In the genomic region with DNA sequence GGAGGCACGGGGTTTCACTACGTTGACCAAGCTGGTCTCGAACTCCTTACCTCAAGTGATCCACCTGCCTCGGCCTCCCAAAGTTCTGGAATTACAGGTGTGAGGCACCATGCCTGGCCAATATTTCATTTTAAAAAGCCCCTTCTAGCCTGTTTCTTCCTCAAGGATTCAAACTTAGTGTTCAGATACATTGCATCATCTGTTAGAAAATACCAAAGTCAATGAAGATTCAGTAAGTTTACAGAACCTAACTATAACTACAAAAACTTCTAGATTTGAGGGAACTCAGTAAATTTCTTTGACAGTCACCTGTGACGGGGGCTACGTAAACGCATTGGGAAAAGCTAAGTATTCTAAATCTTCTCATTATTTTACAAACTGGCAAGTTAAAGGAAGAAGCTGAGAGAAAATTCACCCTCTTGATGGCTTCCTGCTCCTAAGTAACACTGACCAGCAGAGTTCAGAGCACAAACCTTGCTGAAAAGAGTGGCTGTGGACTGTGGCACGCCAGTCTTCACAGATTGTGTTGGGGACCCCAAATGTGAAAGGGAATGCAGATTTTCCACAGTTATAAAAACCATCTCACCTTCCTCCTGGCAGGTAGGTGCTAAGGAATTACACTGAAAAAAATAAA, we compare ENCODE assay signal across 15 cellular contexts.
DNase-seq lines count a peak whose midpoint lies in the region; ATAC-seq, FAIRE-seq and TF ChIP-seq lines count a peak whose summit lies in the region.
"Had no signal": no experiment of that assay in that cellular context is flagged by ENCODE, and none has a peak within 500 bp of the region (broad histone marks: within the 10 kb centered on the region; RNA-seq: fewer than 3 reads in every experiment).

No MANE protein-coding gene starts in this region.

- H3K4me1 ChIP-seq in mesendoderm (ENCODE audit: control insufficient read depth, low read depth, low read length) (no peaks in the 10 kb centered on the region), smooth muscle cell (ENCODE audit: low read depth) (peaks cover 27% of the 10 kb centered on the region)

- WGBS in mesendoderm (ENCODE audit: extremely low coverage, insufficient coverage, low lambda C conversion rate) = no CpG with 5 or more reads among the region's 8 CpGs
- WGBS in smooth muscle cell (ENCODE audit: low lambda C conversion rate) = 84% methylated on average over 8 of the region's 8 CpGs

- no peaks in the 10 kb centered on the region for H3K36me3 ChIP-seq in mesendoderm (ENCODE audit: control insufficient read depth, insufficient read depth, low read length)
- H3K36me3 ChIP-seq in smooth muscle cell (ENCODE audit: low read depth) = no peaks in the 10 kb centered on the region

- H3K36me3 Mint-ChIP-seq in HFFc6 (ENCODE audit: low read depth) (peaks cover 5% of the 10 kb centered on the region; the same call in 1 of the 2 replicates), MCF 10A (ENCODE audit: insufficient read depth, unreplicated experiment) (peaks cover 11% of the 10 kb centered on the region)
- H3K36me3 Mint-ChIP-seq in activated naive CD4-positive, alpha-beta T cell treated with anti-CD3 and anti-CD28 coated beads, Interleukin-2, amount 50 U/mL, for 72 hours = no peaks in the 10 kb centered on the region

- H3K27me3 Mint-ChIP-seq in HFFc6 (ENCODE audit: insufficient read depth) = peaks cover 2% of the 10 kb centered on the region; the same call in 1 of the 2 replicates
- no peaks in the 10 kb centered on the region for H3K27me3 Mint-ChIP-seq in MCF 10A (ENCODE audit: insufficient read depth, unreplicated experiment)
- H3K27me3 Mint-ChIP-seq: B cell had no signal

- H2AK5ac ChIP-seq in mesendoderm (ENCODE audit: low read length) = no peak overlapping the region

- H3K4me1 Mint-ChIP-seq in HFFc6 (ENCODE audit: low read depth) (peaks cover 76% of the 10 kb centered on the region), MCF 10A (ENCODE audit: insufficient read depth, unreplicated experiment) (peaks cover 43% of the 10 kb centered on the region)
- H3K4me1 Mint-ChIP-seq: B cell; central memory CD8-positive, alpha-beta T cell; T-helper 17 cell had no signal

- POLR2A ChIA-PET in MCF 10A (lab: Yijun Ruan, JAX) = interaction anchor here (0.6 to 6.6 kb wide), 27 partner anchors 10 to 302 kb away, joined by 3 to 85 read pairs (median 4); a partner anchor contains a TSS

- peak overlapping the region; percentile 4 for H2BK15ac ChIP-seq in mesendoderm (replicated peaks; ENCODE audit: low read depth)

- H3K9ac ChIP-seq in mesendoderm (ENCODE audit: low read length) = no peak overlapping the region
- peak overlapping the region; percentile 71 for H3K9ac ChIP-seq in smooth muscle cell (ENCODE audit: low read depth)

- intact Hi-C loops in MCF 10A (cut with micrococcal nuclease) = loop anchor here (2.0 kb wide), 2 partner anchors 27 to 117 kb away; no protein-coding TSS in a partner anchor

- H3K79me1 ChIP-seq in mesendoderm (ENCODE audit: low read length) = no peaks in the 10 kb centered on the region

- BruUV-seq in MCF 10A (replicated peaks; lab: Mats Ljungman, UMichigan) = TSS peak; percentile 86

- no peak overlapping the region for H4K8ac ChIP-seq in mesendoderm (ENCODE audit: low read depth, low read length)

- no peak overlapping the region for H4K5ac ChIP-seq in mesendoderm (ENCODE audit: low read length)

- H3K4ac ChIP-seq in mesendoderm (ENCODE audit: low read depth, low read length) = no peak overlapping the region

- no peak for DNase-seq in HFFc6
- no peak for DNase-seq in MCF 10A (ENCODE audit: unreplicated experiment)
- no peak for DNase-seq in mesendoderm
- no peak for DNase-seq in smooth muscle cell (lab: John Stamatoyannopoulos, UW; ENCODE audit: unreplicated experiment)
- DNase-seq in HTR-8/SVneo (ENCODE audit: insufficient read length, low spot score) = no peak
- no peak for DNase-seq in DMS114 treated with DMSO at 0.1 percent for 48 hours (lab: John Stamatoyannopoulos, UW; ENCODE audit: unreplicated experiment)
- no peak for DNase-seq in activated naive CD4-positive, alpha-beta T cell treated with anti-CD3 and anti-CD28 coated beads, Interleukin-2, amount 50 U/mL, for 72 hours (ENCODE audit: low spot score in 2 of 2)
- DNase-seq in activated naive CD4-positive, alpha-beta T cell treated with anti-CD3 and anti-CD28 coated beads, Interleukin-2, amount 50 U/mL, for 16 hours = no peak
- DNase-seq: activated effector memory CD4-positive, alpha-beta T cell treated with Interleukin-2 at 50 U/mL for 16 hours; DMS79 treated with DMSO at 0.1 percent for 48 hours; NCI-H2171 treated with DMSO at 0.1 percent for 48 hours; T-helper 17 cell had no signal

- no peak overlapping the region for H2AFZ ChIP-seq in smooth muscle cell (ENCODE audit: low read depth)

- H3K27ac ChIP-seq in mesendoderm (ENCODE audit: low read depth, low read length) = peak overlapping the region; percentile 71
- peak overlapping the region; percentile 99 for H3K27ac ChIP-seq in smooth muscle cell (ENCODE audit: low read depth)

- no peak overlapping the region for H3K56ac ChIP-seq in mesendoderm (ENCODE audit: low read length)

- peak overlapping the region; percentile 97 for H3K18ac ChIP-seq in mesendoderm (ENCODE audit: low read length)

- H3K79me2 ChIP-seq in mesendoderm (ENCODE audit: control insufficient read depth, insufficient read depth, low read length) (no peaks in the 10 kb centered on the region), smooth muscle cell (ENCODE audit: low read depth) (no peaks in the 10 kb centered on the region)

- H3F3A ChIP-seq in smooth muscle cell (ENCODE audit: low read depth) = peaks cover 43% of the 10 kb centered on the region

- H3K4me2 ChIP-seq in mesendoderm (ENCODE audit: low read length) (no peak overlapping the region), smooth muscle cell (peak overlapping the region; percentile 22)

- peak overlapping the region; percentile 65 for H2BK120ac ChIP-seq in mesendoderm (ENCODE audit: low read depth, low read length)

- no peak for ATAC-seq in activated naive CD4-positive, alpha-beta T cell treated with anti-CD3 and anti-CD28 coated beads, Interleukin-2, amount 50 U/mL, for 72 hours
- ATAC-seq: GM12878, T-helper 17 cell had no signal

- H3K4me3 ChIP-seq in mesendoderm (ENCODE audit: low read length) = no peak overlapping the region
- H3K4me3 ChIP-seq in smooth muscle cell = no peak overlapping the region
- H3K4me3 ChIP-seq: GM12878 had no signal

- CTCF ChIA-PET in MCF 10A (lab: Yijun Ruan, JAX) = interaction anchor here (0.6 to 2.2 kb wide), 9 partner anchors 17 to 520 kb away, joined by 3 to 7 read pairs (median 4); no protein-coding TSS in a partner anchor

- H3K4me3 Mint-ChIP-seq in HFFc6 (peak overlapping the region; percentile 76), MCF 10A (ENCODE audit: unreplicated experiment) (peak overlapping the region; percentile 46)
- H3K4me3 Mint-ChIP-seq: B cell; central memory CD8-positive, alpha-beta T cell; T-helper 17 cell had no signal

- TF ChIP-seq CTCF in HFFc6 (IDR thresholded peaks at IDR 0.05) (no peak), MCF 10A (IDR thresholded peaks at IDR 0.05; ENCODE audit: unreplicated experiment) (no peak), smooth muscle cell (IDR thresholded peaks at IDR 0.05; ENCODE audit: borderline replicate concordance, insufficient read depth, poor library complexity, severe bottlenecking) (no peak)

- H4K20me1 ChIP-seq in smooth muscle cell (ENCODE audit: low read depth) = no peaks in the 10 kb centered on the region

- H3K9me3 Mint-ChIP-seq in HFFc6 = no peaks in the 10 kb centered on the region
- H3K9me3 Mint-ChIP-seq in MCF 10A (ENCODE audit: unreplicated experiment) = no peaks in the 10 kb centered on the region
- no peaks in the 10 kb centered on the region for H3K9me3 Mint-ChIP-seq in activated naive CD4-positive, alpha-beta T cell treated with anti-CD3 and anti-CD28 coated beads, Interleukin-2, amount 50 U/mL, for 72 hours
- H3K9me3 Mint-ChIP-seq: central memory CD8-positive, alpha-beta T cell had no signal

- no peak for FAIRE-seq in HTR-8/SVneo (lab: Jason Lieb, UNC)
- FAIRE-seq: GM12878 had no signal

- H2BK5ac ChIP-seq in mesendoderm (ENCODE audit: low read length) = no peak overlapping the region

- H3K27ac Mint-ChIP-seq in HFFc6 (peak overlapping the region; percentile 90), MCF 10A (ENCODE audit: low read depth, unreplicated experiment) (peak overlapping the region; percentile 97)
- no peak overlapping the region for H3K27ac Mint-ChIP-seq in activated naive CD4-positive, alpha-beta T cell treated with anti-CD3 and anti-CD28 coated beads, Interleukin-2, amount 50 U/mL, for 72 hours
- H3K27ac Mint-ChIP-seq: B cell, T-helper 17 cell had no signal

- H3K23ac ChIP-seq in mesendoderm (ENCODE audit: low read length) = no peak overlapping the region

- H3K27me3 ChIP-seq in mesendoderm (ENCODE audit: insufficient read depth, low read length, poor library complexity) (no peaks in the 10 kb centered on the region), smooth muscle cell (ENCODE audit: low read depth) (no peaks in the 10 kb centered on the region)

- H3K9me3 ChIP-seq in smooth muscle cell (replicated peaks; ENCODE audit: low read depth) = no peaks in the 10 kb centered on the region

Comparison
In these comparisons a context has a peak if more than half of its experiments do, and no peak if none do; other contexts are left out.
1. H3K27ac Mint-ChIP-seq: peak in HFFc6 (single experiment) and MCF 10A (single experiment); none in activated naive CD4-positive, alpha-beta T cell treated with anti-CD3 and anti-CD28 coated beads, Interleukin-2, amount 50 U/mL, for 72 hours (0 of 2).